Comparison of ENCODE assay signal across 17 cellular contexts in genomic region chr5:179588166-179588565, GRCh38. TPM values are rescaled to one million over a fixed set of nuclear protein-coding genes. Genes with fewer than 3 reads are reported as not detected.
DNase-seq lines count a peak whose midpoint lies in the region; ATAC-seq and TF ChIP-seq lines count a peak whose summit lies in the region.
"Had no signal": no experiment of that assay in that cellular context is flagged by ENCODE, and none has a peak within 500 bp of the region (broad histone marks: within the 10 kb centered on the region; RNA-seq: fewer than 3 reads in every experiment).

No MANE protein-coding gene starts in this region.

- H3K36me3 Mint-ChIP-seq in activated CD4-positive, alpha-beta memory T cell treated with anti-CD3 and anti-CD28 coated beads for 36 hours = peaks cover 29% of the 10 kb centered on the region

- no peak for ATAC-seq in HG02759 (IDR thresholded peaks at IDR 0.05; ENCODE audit: unreplicated experiment)
- ATAC-seq in GM18517 (IDR thresholded peaks at IDR 0.05; ENCODE audit: unreplicated experiment) = no peak
- ATAC-seq in GM21576 (IDR thresholded peaks at IDR 0.05; ENCODE audit: unreplicated experiment) = no peak
- ATAC-seq: K562 had no signal

- H3K27me3 Mint-ChIP-seq in activated CD4-positive, alpha-beta memory T cell treated with anti-CD3 and anti-CD28 coated beads for 36 hours = no peaks in the 10 kb centered on the region

- H3K27ac Mint-ChIP-seq in activated CD4-positive, alpha-beta memory T cell treated with anti-CD3 and anti-CD28 coated beads for 36 hours = no peak overlapping the region

- POLR2A ChIA-PET in activated CD4-positive, alpha-beta memory T cell treated with anti-CD3 and anti-CD28 coated beads for 36 hours (lab: Charles Lee) = no interaction called here

- H3K4me1 Mint-ChIP-seq in activated CD4-positive, alpha-beta memory T cell treated with anti-CD3 and anti-CD28 coated beads for 36 hours (ENCODE audit: low read depth) = no peaks in the 10 kb centered on the region

- H3K4me3 Mint-ChIP-seq in activated CD4-positive, alpha-beta memory T cell treated with anti-CD3 and anti-CD28 coated beads for 36 hours = no peak overlapping the region

- intact Hi-C loops in posterior vena cava (cut with DNase I) = no loop called here
- intact Hi-C loops in activated CD4-positive, alpha-beta memory T cell treated with anti-CD3 and anti-CD28 coated beads for 36 hours (cut with micrococcal nuclease) = no loop called here

- peak; percentile 60 for DNase-seq in ELF-1 (ENCODE audit: low read depth, low spot score)
- DNase-seq in iPS-NIHi7 (ENCODE audit: extremely low spot score) = peak; percentile 31
- DNase-seq in posterior vena cava (ENCODE audit: low spot score) = peak; percentile 15
- no peak for DNase-seq in activated CD4-positive, alpha-beta memory T cell treated with anti-CD3 and anti-CD28 coated beads for 36 hours
- DNase-seq: C1 segment of cervical spinal cord; DMS79; NCI-H1105; NCI-H2081 treated with DMSO at 0.1 percent for 48 hours; NCI-H510A; NCI-H748 treated with DMSO at 0.1 percent for 48 hours; NK-92 treated with Interleukin-12 subunit alpha and Interleukin-12 subunit beta, amount 100 ng/mL, for 24 hours; Right ventricle myocardium superior had no signal

- CTCF ChIA-PET in activated CD4-positive, alpha-beta memory T cell treated with anti-CD3 and anti-CD28 coated beads for 36 hours (lab: Charles Lee) = no interaction called here

- no peaks in the 10 kb centered on the region for H3K9me3 Mint-ChIP-seq in activated CD4-positive, alpha-beta memory T cell treated with anti-CD3 and anti-CD28 coated beads for 36 hours

TF ChIP-seq in PFSK-1, 5 proteins besides CTCF, POLR2A, EP300 and RAD21:
- TF ChIP-seq POLR2AphosphoS5 (IDR thresholded peaks at IDR 0.05; ENCODE audit: low read depth, low read length) (no peak), SIN3A (IDR thresholded peaks at IDR 0.05; ENCODE audit: borderline replicate concordance, insufficient read depth, low read length) (no peak), TAF1 (IDR thresholded peaks at IDR 0.05; ENCODE audit: borderline replicate concordance, insufficient read depth, low read length) (no peak), REST (IDR thresholded peaks at IDR 0.05; ENCODE audit: insufficient read depth in 1 of 2, low read depth in 2 of 2, low read length in 2 of 2) (peak; percentile 36 to 68; a peak in 2 of 4 replicates), FOXP2 (optimal IDR thresholded peaks at IDR 0.05; ENCODE audit: borderline replicate concordance, extremely low read depth, extremely low read length, insufficient read depth) (no peak)

RNA-seq across cellular contexts. Expression of gene HNRNPH1, which starts 35.3 kb away (rescaled TPM):
- 649 TPM for polyA plus RNA-seq in PFSK-1 (2012; ENCODE audit: insufficient read length, low read depth)
- total RNA-seq in posterior vena cava = 100 to 1,000 TPM; 345 to 404 TPM
- total RNA-seq in activated CD4-positive, alpha-beta memory T cell treated with anti-CD3 and anti-CD28 coated beads for 36 hours = 100 to 1,000 TPM; 604 to 611 TPM

RNA-seq across cellular contexts. Expression of gene RUFY1, which starts 37.8 kb away (rescaled TPM):
- 51.1 TPM for polyA plus RNA-seq in PFSK-1 (2012; ENCODE audit: insufficient read length, low read depth)
- total RNA-seq in posterior vena cava = 10 to 100 TPM; 34.8 to 36.6 TPM
- 10 to 100 TPM; 30.3 to 34.0 TPM for total RNA-seq in activated CD4-positive, alpha-beta memory T cell treated with anti-CD3 and anti-CD28 coated beads for 36 hours
